In the genomic region with DNA sequence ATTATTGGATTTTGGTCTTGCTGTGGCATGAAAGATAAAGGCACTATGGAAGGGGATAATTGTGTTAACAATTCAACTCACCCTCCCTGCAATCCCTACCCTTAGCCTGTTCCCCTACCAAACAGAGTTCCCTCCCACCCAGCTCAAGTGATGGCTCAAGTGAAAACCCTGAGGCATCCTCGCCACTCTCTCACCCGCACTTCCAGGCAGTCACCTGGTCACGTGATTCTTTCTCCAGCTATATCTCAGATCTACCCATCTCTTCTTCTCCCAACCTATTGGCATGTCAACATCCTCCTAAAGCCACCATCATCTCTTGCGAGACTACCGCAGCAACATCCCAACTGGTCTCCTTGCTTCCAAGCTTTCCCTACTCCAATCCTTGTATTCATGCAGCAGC, we compare ENCODE assay signal across 1 cellular context.
TF ChIP-seq lines count a peak whose summit lies in the region.

No MANE protein-coding gene starts in this region.

TF ChIP-seq in IMR-90, 13 proteins besides CTCF, POLR2A, EP300 and RAD21:
- no peak for TF ChIP-seq USF2 (IDR thresholded peaks at IDR 0.05; ENCODE audit: low read depth, low read length)
